Comparison of ENCODE assay signal across 37 cellular contexts in the genomic region with DNA sequence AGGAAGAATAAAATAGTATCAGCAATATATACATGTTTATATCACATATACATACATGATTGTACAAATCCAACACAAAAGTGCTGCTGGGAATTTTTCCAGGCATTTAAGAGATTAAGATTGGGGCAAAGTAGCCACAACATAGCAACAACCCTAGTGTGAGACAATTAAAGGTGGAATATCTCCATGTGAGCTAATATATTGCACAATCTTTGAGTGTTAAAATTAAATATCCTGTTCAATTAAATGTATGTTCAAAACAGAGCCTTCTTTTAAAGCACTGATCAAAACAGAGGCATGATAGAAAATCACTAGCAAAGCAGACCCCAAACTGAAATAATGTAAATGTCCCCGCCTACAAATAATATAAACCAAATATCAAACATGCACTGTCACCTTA.
DNase-seq lines count a peak whose midpoint lies in the region; ATAC-seq, FAIRE-seq and TF ChIP-seq lines count a peak whose summit lies in the region.
"Had no signal": no experiment of that assay in that cellular context is flagged by ENCODE, and none has a peak within 500 bp of the region (broad histone marks: within the 10 kb centered on the region; RNA-seq: fewer than 3 reads in every experiment).

No MANE protein-coding gene starts in this region.

- no peak for TF ChIP-seq EP300 in HepG2 (IDR thresholded peaks at IDR 0.05; ENCODE audit: low read depth in 2 of 2, low read length in 2 of 2)
- no peak for TF ChIP-seq EP300 in HepG2 (CRISPR knock-in tag; IDR thresholded peaks at IDR 0.05; ENCODE audit: borderline replicate concordance)
- TF ChIP-seq EP300 in K562 (IDR thresholded peaks at IDR 0.05; ENCODE audit: low read length), result no peak

- no peaks in the 10 kb centered on the region for H3K9me3 ChIP-seq in HepG2 (ENCODE audit: low read length)
- no peaks in the 10 kb centered on the region for H3K9me3 ChIP-seq in right lobe of liver
- H3K9me3 ChIP-seq in IMR-90 (ENCODE audit: control insufficient read depth, insufficient read depth, low read length), result no peaks in the 10 kb centered on the region
- no peaks in the 10 kb centered on the region for H3K9me3 ChIP-seq in OCI-LY3 (ENCODE audit: insufficient read depth, low read length)
- H3K9me3 ChIP-seq in K562 (replicated peaks; ENCODE audit: control insufficient read depth, insufficient read depth, low read depth, low read length), result no peaks in the 10 kb centered on the region
- no peaks in the 10 kb centered on the region for H3K9me3 ChIP-seq in right atrium auricular region
- H3K9me3 ChIP-seq: A549, BE2C, Caco-2 had no signal

- H4K20me1 ChIP-seq in HepG2 (ENCODE audit: insufficient read depth, low read length) (no peaks in the 10 kb centered on the region), IMR-90 (ENCODE audit: insufficient read depth, low read length) (no peaks in the 10 kb centered on the region), OCI-LY3 (ENCODE audit: insufficient read depth, low read length) (no peaks in the 10 kb centered on the region), K562 (replicated peaks; ENCODE audit: control insufficient read depth, insufficient read depth, low read length) (no peaks in the 10 kb centered on the region)
- H4K20me1 ChIP-seq: BLaER1; BLaER1 treated with 17β-estradiol and CSF1 and Interleukin-3, amounts not matched to agents 10 nM and 100 nM had no signal

- H3K18ac ChIP-seq in IMR-90 (ENCODE audit: low read depth, low read length), result no peak overlapping the region

- no peak overlapping the region for H3K27ac ChIP-seq in HepG2 (ENCODE audit: extremely low read length, insufficient read depth, low read length)
- no peak overlapping the region for H3K27ac ChIP-seq in right lobe of liver
- H3K27ac ChIP-seq in IMR-90 (ENCODE audit: insufficient read depth, low read length), result no peak overlapping the region
- no peak overlapping the region for H3K27ac ChIP-seq in OCI-LY3 (ENCODE audit: low read length)
- H3K27ac ChIP-seq in K562 (ENCODE audit: extremely low read depth, low read depth, low read length), result no peak overlapping the region
- no peak overlapping the region for H3K27ac ChIP-seq in right atrium auricular region
- H3K27ac ChIP-seq: 22Rv1; A549; BLaER1; BLaER1 treated with 17β-estradiol and CSF1 and Interleukin-3, amounts not matched to agents 10 nM and 100 nM; C4-2B had no signal

- no peak overlapping the region for H4K91ac ChIP-seq in IMR-90 (ENCODE audit: insufficient read depth, low read depth, low read length)

- H3K27ac Mint-ChIP-seq in natural killer cell treated with Interleukin-12 subunit alpha and Interleukin-12 subunit beta and Interleukin-15 and Interleukin-18, amount 100 ng/mL, for 72 hours, result no peak overlapping the region
- H3K27ac Mint-ChIP-seq: B cell; CD14-positive monocyte; CD4-positive, alpha-beta memory T cell; CD4-positive, alpha-beta T cell; CD4-positive, CD25-positive, alpha-beta regulatory T cell; CD8-positive, alpha-beta memory T cell; CD8-positive, alpha-beta T cell had no signal

- no peak overlapping the region for H3K56ac ChIP-seq in IMR-90 (ENCODE audit: extremely low read depth, insufficient read depth, low read length)

- H3K9ac ChIP-seq in HepG2 (ENCODE audit: insufficient read depth, low read depth, low read length), result no peak overlapping the region
- no peak overlapping the region for H3K9ac ChIP-seq in IMR-90 (ENCODE audit: low read depth, low read length)
- no peak overlapping the region for H3K9ac ChIP-seq in OCI-LY3 (ENCODE audit: low read length)
- H3K9ac ChIP-seq in K562 (ENCODE audit: insufficient read depth in 1 of 2, low read depth in 2 of 2, low read length in 2 of 2), result no peak overlapping the region
- H3K9ac ChIP-seq: BLaER1; BLaER1 treated with 17β-estradiol and CSF1 and Interleukin-3, amounts not matched to agents 10 nM and 100 nM had no signal

- H3K23ac ChIP-seq in IMR-90 (ENCODE audit: low read depth, low read length), result no peak overlapping the region

- dilution Hi-C loops in IMR-90 (cut with HindIII; ENCODE audit: low sequenced_read_pairs, unreplicated experiment), result no loop called here

- no peak overlapping the region for H4K8ac ChIP-seq in IMR-90 (ENCODE audit: low read depth in 2 of 2, low read length in 2 of 2)

- H4K5ac ChIP-seq in IMR-90 (ENCODE audit: low read depth, low read length), result no peak overlapping the region

- H2AK9ac ChIP-seq in IMR-90 (replicated peaks; ENCODE audit: low read depth, low read length, poor library complexity), result no peak overlapping the region

- H3K36me3 ChIP-seq in HepG2 (replicated peaks in 1 of 2; ENCODE audit: control insufficient read depth in 1 of 2, insufficient read depth in 2 of 2, low read length in 2 of 2) (no peaks in the 10 kb centered on the region), right lobe of liver (no peaks in the 10 kb centered on the region), IMR-90 (ENCODE audit: control insufficient read depth, insufficient read depth, low read length) (no peaks in the 10 kb centered on the region), OCI-LY3 (replicated peaks; ENCODE audit: low read depth, low read length) (no peaks in the 10 kb centered on the region), K562 (ENCODE audit: control insufficient read depth, insufficient read depth, low read length) (no peaks in the 10 kb centered on the region), right atrium auricular region (no peaks in the 10 kb centered on the region)
- H3K36me3 ChIP-seq: BE2C; BLaER1; BLaER1 treated with 17β-estradiol and CSF1 and Interleukin-3, amounts not matched to agents 10 nM and 100 nM had no signal

- TF ChIP-seq POLR2A in HepG2 (IDR thresholded peaks at IDR 0.05; ENCODE audit: insufficient read depth in 1 of 2, low read depth in 2 of 2, low read length in 2 of 2), result no peak
- TF ChIP-seq POLR2A in right lobe of liver (IDR thresholded peaks at IDR 0.05), result no peak
- TF ChIP-seq POLR2A in IMR-90 (IDR thresholded peaks at IDR 0.05; ENCODE audit: low read depth, low read length), result no peak
- TF ChIP-seq POLR2A in K562 (conservative IDR thresholded peaks at IDR 0.05), result no peak

- no peak overlapping the region for H2BK120ac ChIP-seq in IMR-90 (ENCODE audit: low read depth, low read length)

- peaks cover 5 to 13% of the 10 kb centered on the region in 2 donors for H3K27me3 Mint-ChIP-seq in natural killer cell treated with Interleukin-12 subunit alpha and Interleukin-12 subunit beta and Interleukin-15 and Interleukin-18, amount 100 ng/mL, for 72 hours
- H3K27me3 Mint-ChIP-seq: CD4-positive, alpha-beta T cell; CD4-positive, CD25-positive, alpha-beta regulatory T cell had no signal

- no peak overlapping the region for H2BK20ac ChIP-seq in IMR-90 (ENCODE audit: low read depth, low read length)

- in situ Hi-C loops in HepG2 (cut with HindIII; ENCODE audit: extremely low pct_ligation_motif_present, low pct_unique_long_range_greater_than_20kb), result no loop called here
- in situ Hi-C loops in IMR-90 (cut with MboI; ENCODE audit: low sequenced_read_pairs), result no loop called here
- in situ Hi-C loops in K562 (cut with MboI), result no loop called here

- no peak overlapping the region for H2AFZ ChIP-seq in HepG2 (ENCODE audit: low read length)
- H2AFZ ChIP-seq in IMR-90 (replicated peaks; ENCODE audit: low read length, poor library complexity), result no peak overlapping the region
- no peak overlapping the region for H2AFZ ChIP-seq in OCI-LY3 (ENCODE audit: low read depth, low read length)
- no peak overlapping the region for H2AFZ ChIP-seq in K562 (ENCODE audit: low read depth, low read length)

- H3K4me2 ChIP-seq in HepG2 (ENCODE audit: low read depth, low read length) (no peak overlapping the region), IMR-90 (ENCODE audit: low read depth, low read length) (no peak overlapping the region), OCI-LY3 (ENCODE audit: low read length) (0 out of 2 replicates have a peak overlapping the region, but pooled peaks have one; percentile 1), K562 (ENCODE audit: insufficient read depth, low read length) (no peak overlapping the region)
- H3K4me2 ChIP-seq: A549; BLaER1; BLaER1 treated with 17β-estradiol and CSF1 and Interleukin-3, amounts not matched to agents 10 nM and 100 nM had no signal

- CTCF ChIA-PET in HepG2 (lab: Yijun Ruan, JAX; ENCODE audit: low intra/inter-chr PET ratio, low total read pairs) (no interaction called here), IMR-90 (lab: Yijun Ruan, JAX) (no interaction called here), K562 (lab: Yijun Ruan, JAX; ENCODE audit: low intra/inter-chr PET ratio) (no interaction called here)

- H3K9me3 Mint-ChIP-seq in natural killer cell treated with Interleukin-12 subunit alpha and Interleukin-12 subunit beta and Interleukin-15 and Interleukin-18, amount 100 ng/mL, for 72 hours, result no peaks in the 10 kb centered on the region
- H3K9me3 Mint-ChIP-seq: CD4-positive, alpha-beta T cell; CD8-positive, alpha-beta T cell had no signal

- H3K4me1 Mint-ChIP-seq in natural killer cell treated with Interleukin-12 subunit alpha and Interleukin-12 subunit beta and Interleukin-15 and Interleukin-18, amount 100 ng/mL, for 72 hours (ENCODE audit: low read depth in 2 of 2), result no peaks in the 10 kb centered on the region
- H3K4me1 Mint-ChIP-seq: B cell; CD4-positive, alpha-beta memory T cell; CD4-positive, CD25-positive, alpha-beta regulatory T cell; CD8-positive, alpha-beta memory T cell had no signal

- H2BK5ac ChIP-seq in IMR-90 (ENCODE audit: low read depth, low read length, poor library complexity, severe bottlenecking), result no peak overlapping the region

- no peak overlapping the region for H3K4me3 Mint-ChIP-seq in natural killer cell treated with Interleukin-12 subunit alpha and Interleukin-12 subunit beta and Interleukin-15 and Interleukin-18, amount 100 ng/mL, for 72 hours
- H3K4me3 Mint-ChIP-seq: B cell; CD14-positive monocyte; CD4-positive, alpha-beta memory T cell; CD4-positive, alpha-beta T cell; CD4-positive, CD25-positive, alpha-beta regulatory T cell; CD8-positive, alpha-beta memory T cell; CD8-positive, alpha-beta T cell had no signal

- H3K79me2 ChIP-seq in HepG2 (ENCODE audit: insufficient read depth, low read length) (no peaks in the 10 kb centered on the region), OCI-LY3 (ENCODE audit: low read length) (no peaks in the 10 kb centered on the region), K562 (ENCODE audit: control insufficient read depth, insufficient read depth, low read length) (no peaks in the 10 kb centered on the region)

- no peak overlapping the region for H2BK15ac ChIP-seq in IMR-90 (ENCODE audit: low read depth, low read length)

- BruUV-seq in HepG2 (replicated peaks; lab: Mats Ljungman, UMichigan) (no TSS peak), IMR-90 (replicated peaks; lab: Mats Ljungman, UMichigan) (no TSS peak), K562 (replicated peaks; lab: Mats Ljungman, UMichigan) (no TSS peak)

- FAIRE-seq in HepG2 (lab: Jason Lieb, UNC) (no peak), K562 (lab: Jason Lieb, UNC) (no peak)
- FAIRE-seq: A204.1, A549, D721Med had no signal

- ATAC-seq in HepG2, result no peak
- ATAC-seq in right lobe of liver, result no peak
- no peak for ATAC-seq in IMR-90 (ENCODE audit: low read depth)
- ATAC-seq in K562, result no peak
- no peak for ATAC-seq in natural killer cell treated with Interleukin-12 subunit alpha and Interleukin-12 subunit beta and Interleukin-15 and Interleukin-18, amount 100 ng/mL, for 72 hours
- ATAC-seq: A549; CD8-positive, alpha-beta T cell had no signal

- no peak for DNase-seq in HepG2 (ENCODE audit: low spot score)
- no peak for DNase-seq in right lobe of liver
- no peak for DNase-seq in IMR-90
- no peak for DNase-seq in K562 (ENCODE audit: extremely low read depth in 1 of 4, low spot score in 3 of 4)
- no peak for DNase-seq in right atrium auricular region (ENCODE audit: low spot score)
- DNase-seq in DMS53 treated with DMSO at 0.1 percent for 48 hours (lab: John Stamatoyannopoulos, UW; ENCODE audit: unreplicated experiment), result no peak
- DNase-seq in natural killer cell treated with Interleukin-12 subunit alpha and Interleukin-12 subunit beta and Interleukin-15 and Interleukin-18, amount 100 ng/mL, for 72 hours (ENCODE audit: low spot score), result no peak
- DNase-seq: 8988T; ACHN; AML-193; BE2C; C1 segment of cervical spinal cord; Caco-2; Calu3; CD4-positive, alpha-beta memory T cell; CD4-positive, alpha-beta T cell; CD4-positive, CD25-positive, alpha-beta regulatory T cell; CD8-positive, alpha-beta memory T cell; CD8-positive, alpha-beta T cell; COR-L47; DMS 273 treated with DMSO at 0.1 percent for 48 hours; DMS153; DMS53; DMS79; DMS79 treated with DMSO at 0.1 percent for 48 hours; DND-41; EL had no signal

- TF ChIP-seq RAD21 in HepG2 (CRISPR knock-in tag; IDR thresholded peaks at IDR 0.05) (no peak), IMR-90 (IDR thresholded peaks at IDR 0.05; ENCODE audit: low read length) (no peak), K562 (CRISPR knock-in tag; conservative IDR thresholded peaks at IDR 0.05 in 1 of 2, IDR thresholded peaks at IDR 0.05 in 1 of 2) (no peak)

- no peak overlapping the region for H2AK5ac ChIP-seq in IMR-90 (ENCODE audit: low read depth, low read length)

- WGBS in HepG2 (ENCODE audit: low lambda C conversion rate), result 65% methylated on average over 1 of the region's 1 CpG
- WGBS in right lobe of liver (ENCODE audit: insufficient coverage, low coverage, low lambda C conversion rate, missing lambda C conversion rate), result 42% methylated on average over 1 of the region's 1 CpG
- WGBS in IMR-90 (ENCODE audit: extremely low coverage in 2 of 2, insufficient read length in 1 of 2), 2 experiments, result no CpG with 5 or more reads among the region's 1 CpG
- WGBS in K562 (ENCODE audit: insufficient coverage, low coverage, missing lambda C conversion rate), result 0% methylated on average over 1 of the region's 1 CpG

- no peak overlapping the region for H3K4ac ChIP-seq in IMR-90 (ENCODE audit: low read depth, low read length)

- no peaks in the 10 kb centered on the region for H3K79me1 ChIP-seq in IMR-90 (ENCODE audit: low read depth in 1 of 2, low read length in 2 of 2)

- H3K36me3 Mint-ChIP-seq in natural killer cell treated with Interleukin-12 subunit alpha and Interleukin-12 subunit beta and Interleukin-15 and Interleukin-18, amount 100 ng/mL, for 72 hours, result no peaks in the 10 kb centered on the region
- H3K36me3 Mint-ChIP-seq: CD14-positive monocyte; CD4-positive, alpha-beta memory T cell; CD4-positive, CD25-positive, alpha-beta regulatory T cell; CD8-positive, alpha-beta memory T cell; CD8-positive, alpha-beta T cell had no signal

- H3K4me1 ChIP-seq in HepG2 (ENCODE audit: insufficient read depth, low read length) (no peaks in the 10 kb centered on the region), right lobe of liver (no peaks in the 10 kb centered on the region), IMR-90 (ENCODE audit: control insufficient read depth, insufficient read depth, low read length) (no peaks in the 10 kb centered on the region), OCI-LY3 (ENCODE audit: low read length) (peaks cover 8% of the 10 kb centered on the region), K562 (replicated peaks in 1 of 2; ENCODE audit: control insufficient read depth in 2 of 2, insufficient read depth in 2 of 2, low read length in 2 of 2) (no peaks in the 10 kb centered on the region), right atrium auricular region (no peaks in the 10 kb centered on the region)
- H3K4me1 ChIP-seq: A549, BE2C, BLaER1, Caco-2 had no signal

- intact Hi-C loops in HepG2 (cut with micrococcal nuclease; ENCODE audit: unreplicated experiment) (no loop called here), right lobe of liver (cut with DNase I) (no loop called here), IMR-90 (cut with micrococcal nuclease) (no loop called here), K562 (cut with micrococcal nuclease) (loop anchor here (10.0 kb wide), 1 partner anchor 806 kb away; no protein-coding TSS in a partner anchor)

- no peaks in the 10 kb centered on the region for H3K27me3 ChIP-seq in HepG2 (ENCODE audit: control insufficient read depth in 1 of 2, insufficient read depth in 2 of 2, low read length in 2 of 2)
- H3K27me3 ChIP-seq in right lobe of liver, result no peaks in the 10 kb centered on the region
- no peaks in the 10 kb centered on the region for H3K27me3 ChIP-seq in IMR-90 (ENCODE audit: control insufficient read depth, insufficient read depth, low read length)
- no peaks in the 10 kb centered on the region for H3K27me3 ChIP-seq in OCI-LY3 (ENCODE audit: low read depth, low read length)
- no peaks in the 10 kb centered on the region for H3K27me3 ChIP-seq in K562 (ENCODE audit: control insufficient read depth in 2 of 2, insufficient read depth in 2 of 2, low read length in 2 of 2)
- no peaks in the 10 kb centered on the region for H3K27me3 ChIP-seq in right atrium auricular region
- H3K27me3 ChIP-seq: BE2C; BLaER1; BLaER1 treated with 17β-estradiol and CSF1 and Interleukin-3, amounts not matched to agents 10 nM and 100 nM had no signal

- POLR2A ChIA-PET in HepG2 (lab: Yijun Ruan, JAX) (no interaction called here), IMR-90 (lab: Charles Lee; ENCODE audit: unreplicated experiment) (no interaction called here), K562 (lab: Yijun Ruan, JAX) (no interaction called here)

- H3K14ac ChIP-seq in IMR-90 (replicated peaks; ENCODE audit: low read depth, low read length), result no peak overlapping the region

- no peak overlapping the region for H3K4me3 ChIP-seq in HepG2 (replicated peaks in 1 of 3; ENCODE audit: insufficient read depth in 1 of 3, low read depth in 2 of 3, low read length in 3 of 3)
- H3K4me3 ChIP-seq in right lobe of liver, result no peak overlapping the region
- no peak overlapping the region for H3K4me3 ChIP-seq in IMR-90 (ENCODE audit: insufficient read depth, low read depth, low read length)
- no peak overlapping the region for H3K4me3 ChIP-seq in OCI-LY3 (ENCODE audit: low read length)
- H3K4me3 ChIP-seq in K562, result no peak overlapping the region
- no peak overlapping the region for H3K4me3 ChIP-seq in right atrium auricular region
- H3K4me3 ChIP-seq: A549; BLaER1; BLaER1 treated with 17β-estradiol and CSF1 and Interleukin-3, amounts not matched to agents 10 nM and 100 nM had no signal

- H3K9me1 ChIP-seq in IMR-90 (ENCODE audit: insufficient read depth, low read length) (no peaks in the 10 kb centered on the region), K562 (ENCODE audit: control insufficient read depth, insufficient read depth, low read length) (no peaks in the 10 kb centered on the region)

- TF ChIP-seq CTCF in HepG2 (CRISPR knock-in tag; IDR thresholded peaks at IDR 0.05) (no peak), right lobe of liver (IDR thresholded peaks at IDR 0.05) (no peak), IMR-90 (conservative IDR thresholded peaks at IDR 0.05; ENCODE audit: low read depth, low read length) (no peak), OCI-LY3 (IDR thresholded peaks at IDR 0.05; ENCODE audit: low read depth, low read length) (no peak), K562 (IDR thresholded peaks at IDR 0.05 in 2 of 3, conservative IDR thresholded peaks at IDR 0.05 in 1 of 3; ENCODE audit: insufficient read depth in 2 of 3, low read depth in 1 of 3, low read length in 3 of 3) (no peak), right atrium auricular region (IDR thresholded peaks at IDR 0.05) (no peak)

Comparison
In these comparisons a context has a peak if more than half of its experiments do, and no peak if none do; other contexts are left out.
1. Of the 241 proteins assayed by ChIP-seq in both HepG2 and K562: peak only in HepG2: none; only in K562: CEBPG; in both: CEBPB; in neither: 239.